Comparison of ENCODE assay signal across 26 cellular contexts in the genomic region with DNA sequence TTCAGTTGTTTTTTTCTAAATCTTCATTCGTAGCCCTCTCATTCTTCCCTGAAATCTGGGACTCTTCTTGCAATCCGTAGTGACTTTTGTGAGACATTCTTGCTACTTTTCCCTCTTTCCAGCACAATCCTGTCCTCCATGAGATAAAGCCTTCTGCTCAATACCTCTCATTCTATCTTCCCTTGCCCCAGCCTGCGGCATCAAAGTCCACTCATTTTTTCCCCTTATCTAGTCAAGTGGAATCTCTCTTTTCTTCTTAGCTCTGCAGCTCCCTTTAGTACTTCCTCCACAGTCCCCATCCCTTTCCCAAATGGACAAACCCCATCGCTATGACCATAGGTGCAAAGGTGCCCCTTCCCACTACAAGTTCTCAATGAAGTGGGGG.
A peak's percentile ranks its signal among the peaks of the same experiment; 100 is the strongest.
DNase-seq lines count a peak whose midpoint lies in the region; ATAC-seq and TF ChIP-seq lines count a peak whose summit lies in the region.
"Had no signal": no experiment of that assay in that cellular context is flagged by ENCODE, and none has a peak within 500 bp of the region (broad histone marks: within the 10 kb centered on the region; RNA-seq: fewer than 3 reads in every experiment).

No MANE protein-coding gene starts in this region.

- no peak overlapping the region; the same call in 2 of the 3 replicates for H2BK15ac ChIP-seq in IMR-90 (ENCODE audit: low read depth, low read length)

- H4K12ac ChIP-seq in trophoblast cell (ENCODE audit: low read depth, low read length): no peak overlapping the region

- no peak overlapping the region for H2BK120ac ChIP-seq in IMR-90 (ENCODE audit: low read depth, low read length)
- H2BK120ac ChIP-seq in trophoblast cell (ENCODE audit: insufficient read depth, low read length, poor library complexity): peak overlapping the region; percentile 97

- in situ Hi-C loops in IMR-90 (cut with MboI; ENCODE audit: low sequenced_read_pairs): no loop called here

- H3K4me1 ChIP-seq in IMR-90 (ENCODE audit: control insufficient read depth, insufficient read depth, low read length) (peaks cover 4% of the 10 kb centered on the region), trophoblast cell (ENCODE audit: control insufficient read depth in 1 of 2, insufficient read depth in 2 of 2, low read length in 2 of 2) (peaks cover 22 to 32% of the 10 kb centered on the region in 2 experiments), thyroid gland (peaks cover 9 to 17% of the 10 kb centered on the region in 2 donors)
- H3K4me1 ChIP-seq: A549; BLaER1 treated with 17β-estradiol and CSF1 and Interleukin-3, amounts not matched to agents 10 nM and 100 nM had no signal

- no peak overlapping the region for H2BK20ac ChIP-seq in IMR-90 (ENCODE audit: low read depth, low read length)

- H3K79me1 ChIP-seq in IMR-90 (ENCODE audit: low read depth in 1 of 2, low read length in 2 of 2) (peaks cover 0 to 4% of the 10 kb centered on the region in 2 experiments; a peak in 1 of 4 replicates), trophoblast cell (ENCODE audit: low read length) (peaks cover 28% of the 10 kb centered on the region)

- intact Hi-C loops in IMR-90 (cut with micrococcal nuclease) (no loop called here), thyroid gland (cut with DNase I) (no loop called here)

- no peak overlapping the region for H3K56ac ChIP-seq in IMR-90 (ENCODE audit: extremely low read depth, insufficient read depth, low read length)

- peaks cover 19% of the 10 kb centered on the region for H3K9me3 Mint-ChIP-seq in chondrocyte (ENCODE audit: low read depth)

- H3K23ac ChIP-seq in IMR-90 (ENCODE audit: low read depth, low read length) (no peak overlapping the region), trophoblast cell (ENCODE audit: low read length) (no peak overlapping the region)

- no peak overlapping the region for H2AFZ ChIP-seq in IMR-90 (replicated peaks; ENCODE audit: low read length, poor library complexity)
- H2AFZ ChIP-seq in trophoblast cell (ENCODE audit: insufficient read depth, low read length, poor library complexity): no peak overlapping the region

- POLR2A ChIA-PET in IMR-90 (lab: Charles Lee; ENCODE audit: unreplicated experiment): no interaction called here

- no peak for TF ChIP-seq CTCF in IMR-90 (conservative IDR thresholded peaks at IDR 0.05; ENCODE audit: low read depth, low read length)
- TF ChIP-seq CTCF in chondrocyte (IDR thresholded peaks at IDR 0.05): no peak
- no peak for TF ChIP-seq CTCF in thyroid gland (IDR thresholded peaks at IDR 0.05)

- H3K4me3 Mint-ChIP-seq in chondrocyte (ENCODE audit: unreplicated experiment): no peak overlapping the region
- H3K4me3 Mint-ChIP-seq: B cell; CD4-positive, alpha-beta memory T cell; CD4-positive, CD25-positive, alpha-beta regulatory T cell; CD8-positive, alpha-beta memory T cell had no signal

- H3K9me3 ChIP-seq in IMR-90 (ENCODE audit: control insufficient read depth, insufficient read depth, low read length) (no peaks in the 10 kb centered on the region), trophoblast cell (ENCODE audit: insufficient read depth, low read depth, low read length) (no peaks in the 10 kb centered on the region), thyroid gland (no peaks in the 10 kb centered on the region)
- H3K9me3 ChIP-seq: A549 had no signal

- H4K5ac ChIP-seq in IMR-90 (ENCODE audit: low read depth, low read length): peak overlapping the region; percentile 35; the same call in 1 of the 2 replicates

- H3K36me3 ChIP-seq in IMR-90 (ENCODE audit: control insufficient read depth, insufficient read depth, low read length): no peaks in the 10 kb centered on the region
- H3K36me3 ChIP-seq in trophoblast cell (ENCODE audit: control insufficient read depth in 1 of 2, insufficient read depth in 2 of 2, low read length in 2 of 2): no peaks in the 10 kb centered on the region
- H3K36me3 ChIP-seq in thyroid gland: no peaks in the 10 kb centered on the region
- H3K36me3 ChIP-seq: BLaER1 treated with 17β-estradiol and CSF1 and Interleukin-3, amounts not matched to agents 10 nM and 100 nM had no signal

- dilution Hi-C loops in IMR-90 (cut with HindIII; ENCODE audit: low sequenced_read_pairs, unreplicated experiment): no loop called here

- H3K27me3 Mint-ChIP-seq in chondrocyte (ENCODE audit: low read depth): no peaks in the 10 kb centered on the region

- no peak overlapping the region for H4K91ac ChIP-seq in IMR-90 (ENCODE audit: insufficient read depth, low read depth, low read length)
- peak overlapping the region; percentile 46 for H4K91ac ChIP-seq in trophoblast cell (ENCODE audit: low read depth, low read length)

- peak overlapping the region; percentile 7 for H2BK12ac ChIP-seq in trophoblast cell (ENCODE audit: low read length)

- H3K9me1 ChIP-seq in IMR-90 (ENCODE audit: insufficient read depth, low read length): no peaks in the 10 kb centered on the region

- no TSS peak for BruUV-seq in IMR-90 (replicated peaks; lab: Mats Ljungman, UMichigan)

- H3K18ac ChIP-seq in IMR-90 (ENCODE audit: low read depth, low read length) (no peak overlapping the region), trophoblast cell (ENCODE audit: low read length) (no peak overlapping the region)

- H2AK5ac ChIP-seq in IMR-90 (ENCODE audit: low read depth, low read length) (no peak overlapping the region), trophoblast cell (ENCODE audit: low read length) (no peak overlapping the region)

- H3K27me3 ChIP-seq in IMR-90 (ENCODE audit: control insufficient read depth, insufficient read depth, low read length): no peaks in the 10 kb centered on the region
- no peaks in the 10 kb centered on the region for H3K27me3 ChIP-seq in trophoblast cell (ENCODE audit: insufficient read depth, low read length)
- no peaks in the 10 kb centered on the region for H3K27me3 ChIP-seq in thyroid gland
- H3K27me3 ChIP-seq: BLaER1 treated with 17β-estradiol and CSF1 and Interleukin-3, amounts not matched to agents 10 nM and 100 nM had no signal

- 100% methylated on average over 3 of the region's 4 CpGs; no CpG with 5 or more reads in 1 of the 2 experiments for WGBS in IMR-90 (ENCODE audit: extremely low coverage in 2 of 2, insufficient read length in 1 of 2), 2 experiments
- WGBS in trophoblast cell (ENCODE audit: extremely low coverage, insufficient coverage, insufficient read length): no CpG with 5 or more reads among the region's 4 CpGs
- WGBS in thyroid gland, 2 donors: 68 to 84% methylated on average over 4 of the region's 4 CpGs

- TF ChIP-seq RAD21 in IMR-90 (IDR thresholded peaks at IDR 0.05; ENCODE audit: low read length): no peak

- no peak for DNase-seq in IMR-90
- DNase-seq in chondrocyte (ENCODE audit: low spot score): no peak
- peak; percentile 80 to 92 for DNase-seq in trophoblast cell
- DNase-seq in thyroid gland: no peak
- no peak for DNase-seq in CD1c-positive myeloid dendritic cell (ENCODE audit: extremely low spot score)
- DNase-seq in NCI-H2196 treated with DMSO at 0.1 percent for 48 hours (lab: John Stamatoyannopoulos, UW; ENCODE audit: unreplicated experiment): no peak
- DNase-seq in cerebellum (ENCODE audit: low spot score): no peak
- DNase-seq: AML-193; CD4-positive, alpha-beta memory T cell; CD4-positive, CD25-positive, alpha-beta regulatory T cell; CD8-positive, alpha-beta memory T cell; COR-L47; DMS 273 treated with DMSO at 0.1 percent for 48 hours; DMS153; DMS53; DMS79; DND-41; EL; GDM1 had no signal

- H3K14ac ChIP-seq in IMR-90 (replicated peaks; ENCODE audit: low read depth, low read length) (no peak overlapping the region), trophoblast cell (ENCODE audit: low read length) (peak overlapping the region; percentile 75)

- H3K36me3 Mint-ChIP-seq in chondrocyte (ENCODE audit: low read depth): peaks cover 24% of the 10 kb centered on the region
- H3K36me3 Mint-ChIP-seq: CD4-positive, alpha-beta memory T cell; CD4-positive, CD25-positive, alpha-beta regulatory T cell; CD8-positive, alpha-beta memory T cell had no signal

- no peak overlapping the region for H3K4me2 ChIP-seq in IMR-90 (ENCODE audit: low read depth, low read length)
- H3K4me2 ChIP-seq in trophoblast cell (ENCODE audit: low read length): peak overlapping the region; percentile 38
- H3K4me2 ChIP-seq: A549; BLaER1 treated with 17β-estradiol and CSF1 and Interleukin-3, amounts not matched to agents 10 nM and 100 nM had no signal

- H4K20me1 ChIP-seq in IMR-90 (ENCODE audit: insufficient read depth, low read length): no peaks in the 10 kb centered on the region
- H4K20me1 ChIP-seq: BLaER1 treated with 17β-estradiol and CSF1 and Interleukin-3, amounts not matched to agents 10 nM and 100 nM had no signal

- peaks cover 3% of the 10 kb centered on the region for H3K79me2 ChIP-seq in trophoblast cell (ENCODE audit: control insufficient read depth, insufficient read depth, low read length, poor library complexity)

- no peak overlapping the region for H4K8ac ChIP-seq in IMR-90 (ENCODE audit: low read depth in 2 of 2, low read length in 2 of 2)
- H4K8ac ChIP-seq in trophoblast cell (ENCODE audit: low read depth, low read length): no peak overlapping the region

- no peak overlapping the region for H2AK9ac ChIP-seq in IMR-90 (replicated peaks; ENCODE audit: low read depth, low read length, poor library complexity)

- TF ChIP-seq POLR2A in IMR-90 (IDR thresholded peaks at IDR 0.05; ENCODE audit: low read depth, low read length) (no peak), thyroid gland (IDR thresholded peaks at IDR 0.05) (no peak)

- ATAC-seq in IMR-90 (ENCODE audit: low read depth): no peak
- no peak for ATAC-seq in esophagus mucosa
- ATAC-seq: A549, GM12878 had no signal

- H3K4ac ChIP-seq in IMR-90 (ENCODE audit: low read depth, low read length): no peak overlapping the region
- H3K4ac ChIP-seq in trophoblast cell (ENCODE audit: low read depth, low read length): no peak overlapping the region

- H3K27ac ChIP-seq in IMR-90 (ENCODE audit: insufficient read depth, low read length) (no peak overlapping the region), trophoblast cell (ENCODE audit: low read depth, low read length) (peak overlapping the region; percentile 98), thyroid gland (peak overlapping the region; percentile 56 to 80 (median 72))
- H3K27ac ChIP-seq: 22Rv1; A549; BLaER1 treated with 17β-estradiol and CSF1 and Interleukin-3, amounts not matched to agents 10 nM and 100 nM; C4-2B had no signal

- H2BK5ac ChIP-seq in IMR-90 (ENCODE audit: low read depth, low read length, poor library complexity, severe bottlenecking): no peak overlapping the region
- H2BK5ac ChIP-seq in trophoblast cell (ENCODE audit: low read depth, low read length, poor library complexity): peak overlapping the region; percentile 94

- H3K9ac ChIP-seq in IMR-90 (ENCODE audit: low read depth, low read length) (no peak overlapping the region), trophoblast cell (ENCODE audit: low read length) (no peak overlapping the region)
- H3K9ac ChIP-seq: BLaER1 treated with 17β-estradiol and CSF1 and Interleukin-3, amounts not matched to agents 10 nM and 100 nM had no signal

- H3K4me3 ChIP-seq in IMR-90 (ENCODE audit: insufficient read depth, low read depth, low read length) (no peak overlapping the region), trophoblast cell (ENCODE audit: low read depth, low read length) (no peak overlapping the region), thyroid gland (replicated peaks in 1 of 3) (no peak overlapping the region)
- H3K4me3 ChIP-seq: A549; BLaER1 treated with 17β-estradiol and CSF1 and Interleukin-3, amounts not matched to agents 10 nM and 100 nM; GM12878 had no signal

- CTCF ChIA-PET in IMR-90 (lab: Yijun Ruan, JAX): interaction anchor here (1.0 kb wide), 1 partner anchor 14 kb away, joined by 4 read pairs; no protein-coding TSS in a partner anchor

- H3K27ac Mint-ChIP-seq in chondrocyte (ENCODE audit: unreplicated experiment): peak overlapping the region; percentile 86
- H3K27ac Mint-ChIP-seq: B cell; CD4-positive, alpha-beta memory T cell; CD4-positive, CD25-positive, alpha-beta regulatory T cell; CD8-positive, alpha-beta memory T cell had no signal

- peaks cover 63% of the 10 kb centered on the region for H3K4me1 Mint-ChIP-seq in chondrocyte (ENCODE audit: low read depth)
- H3K4me1 Mint-ChIP-seq: B cell; CD4-positive, alpha-beta memory T cell; CD4-positive, CD25-positive, alpha-beta regulatory T cell; CD8-positive, alpha-beta memory T cell had no signal

Comparison
In these comparisons a context has a peak if more than half of its experiments do, and no peak if none do; other contexts are left out.
1. DNase-seq: peak in trophoblast cell (2 of 2); none in IMR-90 (single experiment), chondrocyte (single experiment), thyroid gland (0 of 2), CD1c-positive myeloid dendritic cell (single experiment), NCI-H2196 treated with DMSO at 0.1 percent for 48 hours (single experiment) and cerebellum (single experiment).